ENCODE assay signal across 9 cellular contexts in genomic region chr12:57276935-57277563, GRCh38. TPM values are rescaled to one million over a fixed set of nuclear protein-coding genes. Genes with fewer than 3 reads are reported as not detected.
A peak's percentile ranks its signal among the peaks of the same experiment; 100 is the strongest.
DNase-seq lines count a peak whose midpoint lies in the region; ATAC-seq and TF ChIP-seq lines count a peak whose summit lies in the region.
"Had no signal": no experiment of that assay in that cellular context is flagged by ENCODE, and none has a peak within 500 bp of the region (broad histone marks: within the 10 kb centered on the region; RNA-seq: fewer than 3 reads in every experiment).

No MANE protein-coding gene starts in this region.

- peak; percentile 63 for DNase-seq in DMS53 (lab: John Stamatoyannopoulos, UW)
- peak; percentile 10 to 21 for DNase-seq in HL-60 (ENCODE audit: low read depth in 1 of 2, low spot score in 1 of 2)
- DNase-seq in activated naive CD8-positive, alpha-beta T cell treated with anti-CD3 and anti-CD28 coated beads for 36 hours = peak; percentile 23
- peak; percentile 45 for DNase-seq in mesenchymal stem cell
- no peak for DNase-seq in lower lobe of right lung
- no peak for DNase-seq in GM10248 (ENCODE audit: extremely low spot score)
- no peak for DNase-seq in NCI-H1930 (lab: John Stamatoyannopoulos, UW)

- no peak overlapping the region for H2BK5ac ChIP-seq in mesenchymal stem cell (ENCODE audit: low read depth, low read length, poor library complexity, severe bottlenecking)

- no peak overlapping the region for H3K27ac ChIP-seq in HL-60 (replicated peaks)
- no peak overlapping the region for H3K27ac ChIP-seq in mesenchymal stem cell (ENCODE audit: low read length, poor library complexity, severe bottlenecking)
- H3K27ac ChIP-seq in lower lobe of right lung = no peak overlapping the region

- intact Hi-C loops in lower lobe of right lung (cut with DNase I) = no loop called here

- peaks cover 20% of the 10 kb centered on the region for H3K4me1 Mint-ChIP-seq in activated naive CD8-positive, alpha-beta T cell treated with anti-CD3 and anti-CD28 coated beads for 36 hours

- POLR2A ChIA-PET in GM10248 (lab: Yijun Ruan, JAX) = no interaction called here

- CTCF ChIA-PET in GM10248 (lab: Yijun Ruan, JAX) = interaction anchor here (0.6 to 2.7 kb wide), 7 partner anchors 13 to 181 kb away, joined by 3 to 10 read pairs (median 8); partner anchors contain the start of gene INHBE

- peak overlapping the region; percentile 32 for H3K27ac Mint-ChIP-seq in activated naive CD8-positive, alpha-beta T cell treated with anti-CD3 and anti-CD28 coated beads for 36 hours

- no peak overlapping the region for H3K4me2 ChIP-seq in mesenchymal stem cell (ENCODE audit: low read length, poor library complexity, severe bottlenecking)

- H3K4me3 ChIP-seq in HL-60 (replicated peaks; ENCODE audit: insufficient read depth, low read length) (no peak overlapping the region), mesenchymal stem cell (ENCODE audit: insufficient read depth in 1 of 2, low read depth in 1 of 2, low read length in 2 of 2) (no peak overlapping the region), lower lobe of right lung (no peak overlapping the region)

- H3K27me3 Mint-ChIP-seq in activated naive CD8-positive, alpha-beta T cell treated with anti-CD3 and anti-CD28 coated beads for 36 hours = no peaks in the 10 kb centered on the region
- H3K27me3 Mint-ChIP-seq: central memory CD8-positive, alpha-beta T cell had no signal

- H3K18ac ChIP-seq in mesenchymal stem cell (ENCODE audit: low read depth in 1 of 2, low read length in 2 of 2) = no peak overlapping the region

- no peak overlapping the region for H3K4me3 Mint-ChIP-seq in activated naive CD8-positive, alpha-beta T cell treated with anti-CD3 and anti-CD28 coated beads for 36 hours
- H3K4me3 Mint-ChIP-seq: central memory CD8-positive, alpha-beta T cell had no signal

- no peaks in the 10 kb centered on the region for H3K9me3 Mint-ChIP-seq in activated naive CD8-positive, alpha-beta T cell treated with anti-CD3 and anti-CD28 coated beads for 36 hours
- H3K9me3 Mint-ChIP-seq: central memory CD8-positive, alpha-beta T cell had no signal

- H3K9me3 ChIP-seq in mesenchymal stem cell (ENCODE audit: control insufficient read depth, low read length) = no peaks in the 10 kb centered on the region
- H3K9me3 ChIP-seq in lower lobe of right lung = no peaks in the 10 kb centered on the region

- H4K91ac ChIP-seq in mesenchymal stem cell (ENCODE audit: low read length) = no peak overlapping the region

- H2AFZ ChIP-seq in mesenchymal stem cell (ENCODE audit: low read depth, low read length) = no peak overlapping the region

- H4K8ac ChIP-seq in mesenchymal stem cell (ENCODE audit: low read length) = no peak overlapping the region

- no peak overlapping the region for H2AK5ac ChIP-seq in mesenchymal stem cell (ENCODE audit: low read length, severe bottlenecking)

- no peak overlapping the region for H3K4ac ChIP-seq in mesenchymal stem cell (ENCODE audit: low read depth in 1 of 2, low read length in 2 of 2)

- H2BK120ac ChIP-seq in mesenchymal stem cell (ENCODE audit: low read depth, low read length) = no peak overlapping the region

- H3K27me3 ChIP-seq in HL-60 (ENCODE audit: insufficient read depth, poor library complexity, severe bottlenecking) (no peaks in the 10 kb centered on the region), mesenchymal stem cell (ENCODE audit: control insufficient read depth in 1 of 2, insufficient read depth in 1 of 2, low read length in 2 of 2) (no peaks in the 10 kb centered on the region), lower lobe of right lung (ENCODE audit: low read depth) (no peaks in the 10 kb centered on the region)

- peaks cover 5 to 39% of the 10 kb centered on the region in 2 experiments for H3K36me3 ChIP-seq in mesenchymal stem cell (ENCODE audit: control insufficient read depth in 1 of 2, insufficient read depth in 2 of 2, low read depth in 1 of 2, low read length in 2 of 2)
- peaks cover 86% of the 10 kb centered on the region for H3K36me3 ChIP-seq in lower lobe of right lung

- TF ChIP-seq CTCF in HL-60 (IDR thresholded peaks at IDR 0.05; ENCODE audit: insufficient read depth, low read length) = no peak
- TF ChIP-seq CTCF in lower lobe of right lung (IDR thresholded peaks at IDR 0.05) = no peak
- TF ChIP-seq CTCF in GM10248 (IDR thresholded peaks at IDR 0.05; ENCODE audit: control extremely low read depth, extremely low read depth, low read depth, missing control alignments) = no peak

- H3K79me1 ChIP-seq in mesenchymal stem cell (replicated peaks; ENCODE audit: low read length, poor library complexity, severe bottlenecking) = no peaks in the 10 kb centered on the region

- peaks cover 27% of the 10 kb centered on the region for H3K36me3 Mint-ChIP-seq in activated naive CD8-positive, alpha-beta T cell treated with anti-CD3 and anti-CD28 coated beads for 36 hours

- H3K14ac ChIP-seq in mesenchymal stem cell (ENCODE audit: low read length in 2 of 2) = no peak overlapping the region

- peak overlapping the region; percentile 19 for H3K9ac ChIP-seq in mesenchymal stem cell (ENCODE audit: low read length)

- no peak overlapping the region for H2BK15ac ChIP-seq in mesenchymal stem cell (ENCODE audit: low read depth, poor library complexity, severe bottlenecking)

- ATAC-seq in lower lobe of right lung = no peak
- ATAC-seq in GM21360 (IDR thresholded peaks at IDR 0.05; ENCODE audit: unreplicated experiment) = no peak

- H3K4me1 ChIP-seq in mesenchymal stem cell (ENCODE audit: control insufficient read depth, insufficient read depth, low read depth, low read length) = peaks cover 3% of the 10 kb centered on the region
- H3K4me1 ChIP-seq in lower lobe of right lung = peaks cover 5% of the 10 kb centered on the region

- no peak overlapping the region for H3K23ac ChIP-seq in mesenchymal stem cell (ENCODE audit: low read length in 2 of 2)

- WGBS in mesenchymal stem cell = 87% methylated on average over 3 of the region's 4 CpGs

- H2BK12ac ChIP-seq in mesenchymal stem cell (ENCODE audit: low read length in 2 of 2) = no peak overlapping the region

RNA-seq across cellular contexts. Expression of gene STAC3, which starts 26.1 kb away (rescaled TPM):
- total RNA-seq in activated naive CD8-positive, alpha-beta T cell treated with anti-CD3 and anti-CD28 coated beads for 36 hours = 1 to 10 TPM; 2.0 to 2.6 TPM
- 0.61 TPM for polyA plus RNA-seq in mesenchymal stem cell (2013, experiment 1 of 2)
- polyA plus RNA-seq in mesenchymal stem cell (2013, experiment 2 of 2) = 0.21 TPM
- total RNA-seq in lower lobe of right lung = 8.7 TPM

RNA-seq across cellular contexts. Expression of gene SHMT2, which starts 47.5 kb away (rescaled TPM):
- total RNA-seq in activated naive CD8-positive, alpha-beta T cell treated with anti-CD3 and anti-CD28 coated beads for 36 hours = 100 to 1,000 TPM; 517 to 532 TPM
- polyA plus RNA-seq in mesenchymal stem cell (2013, experiment 1 of 2) = 196 TPM
- polyA plus RNA-seq in mesenchymal stem cell (2013, experiment 2 of 2) = 196 TPM
- 66.6 TPM for total RNA-seq in lower lobe of right lung

Comparison
In these comparisons a context has a peak if more than half of its experiments do, and no peak if none do; other contexts are left out.
1. DNase-seq: peak in DMS53 (single experiment), HL-60 (2 of 2), activated naive CD8-positive, alpha-beta T cell treated with anti-CD3 and anti-CD28 coated beads for 36 hours (single experiment) and mesenchymal stem cell (single experiment); none in lower lobe of right lung (single experiment), GM10248 (single experiment) and NCI-H1930 (0 of 2).